In the genomic region with DNA sequence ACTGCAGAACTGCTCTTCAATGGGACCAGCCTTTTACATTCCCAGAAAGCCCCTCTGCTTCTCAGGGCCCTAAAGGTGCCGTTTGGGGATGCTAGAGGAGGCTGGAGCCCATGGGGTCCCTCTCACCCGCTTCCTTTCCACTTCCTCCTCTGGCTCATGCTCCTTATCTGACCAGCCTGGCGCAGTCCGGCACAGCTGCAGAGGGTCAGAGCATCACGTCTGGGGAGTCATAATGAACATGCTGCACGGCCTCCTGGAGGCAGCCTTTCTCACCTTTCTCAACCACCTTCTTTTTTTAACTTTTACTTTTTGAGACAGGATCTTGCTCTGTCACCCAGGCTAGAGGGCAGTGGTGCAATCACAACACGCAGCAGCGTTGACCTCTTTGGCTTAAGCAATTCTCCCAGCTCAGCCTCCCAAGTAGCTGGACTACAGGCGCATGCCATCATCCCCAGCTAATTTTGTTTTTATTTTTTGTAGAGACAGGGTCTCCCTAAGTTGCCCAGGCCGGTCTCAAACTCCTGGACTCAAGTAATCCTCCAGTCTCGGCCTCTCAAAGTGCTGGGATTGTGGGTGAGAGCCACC, we compare ENCODE assay signal across 13 cellular contexts. TPM values are rescaled to one million over a fixed set of nuclear protein-coding genes. Genes with fewer than 3 reads are reported as not detected.
A peak's percentile ranks its signal among the peaks of the same experiment; 100 is the strongest.
DNase-seq lines count a peak whose midpoint lies in the region; ATAC-seq, FAIRE-seq and TF ChIP-seq lines count a peak whose summit lies in the region.
"Had no signal": no experiment of that assay in that cellular context is flagged by ENCODE, and none has a peak within 500 bp of the region (broad histone marks: within the 10 kb centered on the region; RNA-seq: fewer than 3 reads in every experiment).

No MANE protein-coding gene starts in this region.

- H2BK5ac ChIP-seq in H1 (ENCODE audit: low read depth, low read length): no peak overlapping the region

- peak overlapping the region; percentile 69; the same call in 1 of the 2 replicates for H4K8ac ChIP-seq in H1 (ENCODE audit: extremely low read depth, insufficient read depth, low read length)

- peak; percentile 2 for TF ChIP-seq CTCF in cardiac muscle cell (IDR thresholded peaks at IDR 0.05; ENCODE audit: low read depth, low read length)
- no peak for TF ChIP-seq CTCF in H1 (IDR thresholded peaks at IDR 0.05; ENCODE audit: control extremely low read depth in 1 of 3, insufficient read depth in 1 of 3, low read depth in 1 of 3, low read length in 3 of 3)
- TF ChIP-seq CTCF in tibial artery (IDR thresholded peaks at IDR 0.05): no peak
- no peak for TF ChIP-seq CTCF in body of pancreas (IDR thresholded peaks at IDR 0.05)
- no peak for TF ChIP-seq CTCF in mesothelial cell of epicardium (IDR thresholded peaks at IDR 0.05; ENCODE audit: unreplicated experiment)

- H3K4me1 ChIP-seq in cardiac muscle cell (ENCODE audit: low read depth) (no peaks in the 10 kb centered on the region), H1 (replicated peaks in 1 of 4; ENCODE audit: control insufficient read depth in 3 of 4, insufficient read depth in 4 of 4, low read length in 3 of 4) (peaks cover 6 to 31% (median 24%) of the 10 kb centered on the region in 4 experiments), tibial artery (peaks cover 0 to 48% (median 34%) of the 10 kb centered on the region in 4 donors), body of pancreas (peaks cover 7% of the 10 kb centered on the region)
- H3K4me1 ChIP-seq: colonic mucosa had no signal

- TF ChIP-seq POLR2A in H1 (IDR thresholded peaks at IDR 0.05; ENCODE audit: control extremely low read depth in 1 of 2, low read depth in 2 of 2, low read length in 2 of 2): no peak
- no peak for TF ChIP-seq POLR2A in body of pancreas (IDR thresholded peaks at IDR 0.05)

- H3K9me3 ChIP-seq in cardiac muscle cell (ENCODE audit: low read depth) (no peaks in the 10 kb centered on the region), H1 (ENCODE audit: insufficient read depth in 2 of 2, low read depth in 1 of 2, low read length in 1 of 2) (no peaks in the 10 kb centered on the region), tibial artery (no peaks in the 10 kb centered on the region), body of pancreas (no peaks in the 10 kb centered on the region)
- H3K9me3 ChIP-seq: colonic mucosa had no signal

- ATAC-seq in body of pancreas: no peak
- ATAC-seq: HCT116 had no signal

- no peak for TF ChIP-seq RAD21 in H1 (IDR thresholded peaks at IDR 0.05 in 1 of 2, conservative IDR thresholded peaks at IDR 0.05 in 1 of 2; ENCODE audit: low read depth in 2 of 2, low read length in 2 of 2)

- CTCF ChIA-PET in H1 (lab: Charles Lee; ENCODE audit: partially characterized antibody): interaction anchor here (1.2 to 7.8 kb wide), 10 partner anchors 13 to 127 kb away, joined by 3 to 84 read pairs (median 7); a partner anchor contains a TSS

- H3K4me2 ChIP-seq in H1 (ENCODE audit: insufficient read depth in 1 of 2, low read depth in 2 of 2, low read length in 2 of 2): peak overlapping the region; percentile 40 to 67; a peak in 3 of 4 replicates

- H4K20me1 ChIP-seq in H1 (replicated peaks in 1 of 2; ENCODE audit: control insufficient read depth in 1 of 2, insufficient read depth in 2 of 2, low read length in 2 of 2): no peaks in the 10 kb centered on the region

- no peak overlapping the region for H4K91ac ChIP-seq in H1 (replicated peaks; ENCODE audit: insufficient read length, low read length)

- no peak overlapping the region for H2AFZ ChIP-seq in H1 (ENCODE audit: low read length)

- H2AK5ac ChIP-seq in H1 (ENCODE audit: low read depth, low read length): no peak overlapping the region; the same call in 1 of the 2 replicates

- POLR2A ChIA-PET in H1 (lab: Charles Lee; ENCODE audit: partially characterized antibody): interaction anchor here (1.1 to 1.2 kb wide), 3 partner anchors 13 to 78 kb away, joined by 3 to 4 read pairs (median 4); a partner anchor contains a TSS

- no peaks in the 10 kb centered on the region for H3K79me1 ChIP-seq in H1 (ENCODE audit: low read depth, low read length)

- 82% methylated on average over 11 of the region's 11 CpGs; no CpG with 5 or more reads in 1 of the 2 experiments for WGBS in H1 (ENCODE audit: extremely low coverage in 1 of 2, insufficient coverage in 1 of 2, insufficient read length in 1 of 2, insufficient replicate concordance in 2 of 2, low coverage in 1 of 2, low lambda C conversion rate in 2 of 2, missing lambda C conversion rate in 1 of 2), 2 experiments
- 81 to 86% methylated on average over 10 to 11 of the region's 11 CpGs for WGBS in body of pancreas, 2 donors

- no peak overlapping the region for H3K4me3 Mint-ChIP-seq in mesothelial cell of epicardium
- H3K4me3 Mint-ChIP-seq: nephron progenitor cell had no signal

- no peaks in the 10 kb centered on the region for H3K36me3 ChIP-seq in cardiac muscle cell
- no peaks in the 10 kb centered on the region for H3K36me3 ChIP-seq in H1 (ENCODE audit: control insufficient read depth in 2 of 4, insufficient read depth in 4 of 4, low read length in 3 of 4)
- H3K36me3 ChIP-seq in tibial artery: no peaks in the 10 kb centered on the region
- H3K36me3 ChIP-seq in body of pancreas (replicated peaks in 1 of 2; ENCODE audit: insufficient read depth in 1 of 2, low read depth in 2 of 2): no peaks in the 10 kb centered on the region
- H3K36me3 ChIP-seq: colonic mucosa had no signal

- H3K27me3 Mint-ChIP-seq in mesothelial cell of epicardium (ENCODE audit: low read depth): peaks cover 7% of the 10 kb centered on the region

- intact Hi-C loops in cardiac septum (cut with DNase I) (no loop called here), tibial artery (cut with DNase I; ENCODE audit: low total_unique reads) (no loop called here), body of pancreas (cut with DNase I) (no loop called here)

- peaks cover 12% of the 10 kb centered on the region for H3K4me1 Mint-ChIP-seq in mesothelial cell of epicardium

- H3K9ac ChIP-seq in H1 (replicated peaks in 1 of 4; ENCODE audit: extremely low read depth in 1 of 4, low read depth in 3 of 4, low read length in 3 of 4): no peak overlapping the region

- H3K23me2 ChIP-seq in H1 (ENCODE audit: low read depth, low read length): no peaks in the 10 kb centered on the region

- no peak overlapping the region for H2BK120ac ChIP-seq in H1 (replicated peaks; ENCODE audit: low read depth, low read length)

- no peak for TF ChIP-seq EP300 in H1 (IDR thresholded peaks at IDR 0.05; ENCODE audit: borderline replicate concordance in 1 of 2, low read depth in 2 of 2, low read length in 2 of 2)

- H3K79me2 ChIP-seq in H1 (ENCODE audit: control insufficient read depth in 1 of 2, insufficient read depth in 2 of 2, low read length in 2 of 2): no peaks in the 10 kb centered on the region

- peak overlapping the region; percentile 73; the same call in 1 of the 2 replicates for H2BK15ac ChIP-seq in H1 (ENCODE audit: low read length)

- H3K18ac ChIP-seq in H1 (ENCODE audit: extremely low read depth, low read length): no peak overlapping the region; the same call in 1 of the 2 replicates

- no peak overlapping the region for H3K56ac ChIP-seq in H1 (replicated peaks; ENCODE audit: insufficient read length, low read depth, low read length)

- H3K14ac ChIP-seq in H1 (ENCODE audit: insufficient read length): no peak overlapping the region

- H3K27ac ChIP-seq in cardiac muscle cell (no peak overlapping the region), H1 (ENCODE audit: low read depth, low read length) (no peak overlapping the region), tibial artery (peak overlapping the region; percentile 53 to 66), body of pancreas (no peak overlapping the region)
- H3K27ac ChIP-seq: colonic mucosa had no signal

- H3K9me3 Mint-ChIP-seq in mesothelial cell of epicardium: no peaks in the 10 kb centered on the region
- H3K9me3 Mint-ChIP-seq: nephron progenitor cell had no signal

- H4K5ac ChIP-seq in H1 (ENCODE audit: insufficient read length, low read depth, low read length): no peak overlapping the region

- 0 out of 2 replicates have a peak overlapping the region, but pooled peaks have one; percentile 13 for H2BK12ac ChIP-seq in H1 (ENCODE audit: low read depth, low read length)

- no peak for FAIRE-seq in H1 (lab: Jason Lieb, UNC)

- H3K4ac ChIP-seq in H1 (replicated peaks; ENCODE audit: insufficient read length, low read depth, low read length): no peak overlapping the region

- no peak overlapping the region for H3K27ac Mint-ChIP-seq in mesothelial cell of epicardium
- H3K27ac Mint-ChIP-seq: nephron progenitor cell had no signal

- H3K36me3 Mint-ChIP-seq in mesothelial cell of epicardium: no peaks in the 10 kb centered on the region

- peak overlapping the region; percentile 29; the same call in 1 of the 2 replicates for H2BK20ac ChIP-seq in H1 (ENCODE audit: low read length)

- H3K4me3 ChIP-seq in cardiac muscle cell (no peak overlapping the region), H1 (ENCODE audit: extremely low read depth in 1 of 4, insufficient read depth in 2 of 4, low read depth in 3 of 4, low read length in 4 of 4) (0 out of 8 replicates have a peak overlapping the region, but pooled peaks of 1 of the 4 experiments have one; percentile 30), tibial artery (no peak overlapping the region), body of pancreas (no peak overlapping the region)
- H3K4me3 ChIP-seq: colonic mucosa had no signal

- H3K27me3 ChIP-seq in cardiac muscle cell: no peaks in the 10 kb centered on the region
- peaks cover 2 to 22% (median 17%) of the 10 kb centered on the region in 4 experiments; a peak in 6 of 7 replicates for H3K27me3 ChIP-seq in H1 (replicated peaks in 1 of 4; ENCODE audit: control insufficient read depth in 3 of 4, extremely low read depth in 1 of 4, insufficient read depth in 3 of 4, low read length in 3 of 4)
- H3K27me3 ChIP-seq in tibial artery: no peaks in the 10 kb centered on the region
- no peaks in the 10 kb centered on the region for H3K27me3 ChIP-seq in body of pancreas
- H3K27me3 ChIP-seq: colonic mucosa had no signal

- DNase-seq in cardiac muscle cell (ENCODE audit: low read depth in 1 of 2, low spot score in 1 of 2) (no peak), cardiac septum (ENCODE audit: low spot score) (no peak), OCI-M1 (lab: John Stamatoyannopoulos, UW) (peak; percentile 12), H1 (ENCODE audit: low read depth in 1 of 2, low spot score in 2 of 2) (no peak), tibial artery (no peak), LoVo (ENCODE audit: low spot score) (no peak), body of pancreas (no peak), mesothelial cell of epicardium (ENCODE audit: low spot score in 2 of 2, unreplicated experiment in 2 of 2) (no peak)
- DNase-seq: colonic mucosa; nephron progenitor cell; RPMI8226; stimulated activated CD4-positive, alpha-beta T cell treated with anti-CD3 and anti-CD28 coated beads, Interleukin-12 subunit alpha, Interleukin-12 subunit beta, amount 100 ng/mL, for 4 hours had no signal

- no peak overlapping the region for H3K23ac ChIP-seq in H1 (ENCODE audit: insufficient read length)

RNA-seq across cellular contexts. Expression of a gene that starts 15.1 kb away (rescaled TPM):
- 12.7 and 28.9 TPM in 2 replicates for total RNA-seq in cardiac muscle cell
- polyA plus RNA-seq in cardiac muscle cell: 6.8 and 12.0 TPM in 2 replicates
- 2.2 TPM for total RNA-seq in cardiac septum
- 6.8 and 8.5 TPM in 2 replicates for total RNA-seq in H1 (2021; fragmentation: NEBNext Ultra II Directional; extraction: Animal tissue kit (Norgen Biotek cat#: 25700))
- 4.7 and 5.7 TPM in 2 replicates for polyA plus RNA-seq in H1 (2011; rRNA removed)
- 4.2 TPM for polyA plus RNA-seq in H1 (2011; cell fraction: cytosol; rRNA removed)
- polyA plus RNA-seq in H1 (2011; cell fraction: nucleus; rRNA removed): 10.6 TPM
- 6.8 to 10.4 TPM (median 8.2 TPM) in 4 replicates for polyA plus RNA-seq in H1 (2012, experiment 1 of 2)
- polyA plus RNA-seq in H1 (2012, experiment 2 of 2): 4.8 TPM
- 6.7 TPM for polyA plus RNA-seq in H1 (2013, experiment 1 of 2)
- 7.1 TPM for polyA plus RNA-seq in H1 (2013, experiment 2 of 2)
- polyA minus RNA-seq in H1 (2011; rRNA and poly(A)+ RNA removed): 8.4 and 9.1 TPM in 2 replicates
- 8.4 TPM for polyA minus RNA-seq in H1 (2011; cell fraction: cytosol; rRNA and poly(A)+ RNA removed)
- polyA minus RNA-seq in H1 (2011; cell fraction: nucleus; rRNA and poly(A)+ RNA removed): 21.1 TPM
- total RNA-seq in body of pancreas: 1 to 10 TPM; 6.3 to 9.1 TPM
- 7.5 to 9.0 TPM (median 8.0 TPM) in 3 replicates for total RNA-seq in mesothelial cell of epicardium

Comparison
In these comparisons a context has a peak if more than half of its experiments do, and no peak if none do; other contexts are left out.
1. H3K27ac ChIP-seq: peak in tibial artery (2 of 2); none in cardiac muscle cell (single experiment), H1 (single experiment) and body of pancreas (0 of 4).